Comparison of ENCODE assay signal across 1 cellular context in the genomic region with DNA sequence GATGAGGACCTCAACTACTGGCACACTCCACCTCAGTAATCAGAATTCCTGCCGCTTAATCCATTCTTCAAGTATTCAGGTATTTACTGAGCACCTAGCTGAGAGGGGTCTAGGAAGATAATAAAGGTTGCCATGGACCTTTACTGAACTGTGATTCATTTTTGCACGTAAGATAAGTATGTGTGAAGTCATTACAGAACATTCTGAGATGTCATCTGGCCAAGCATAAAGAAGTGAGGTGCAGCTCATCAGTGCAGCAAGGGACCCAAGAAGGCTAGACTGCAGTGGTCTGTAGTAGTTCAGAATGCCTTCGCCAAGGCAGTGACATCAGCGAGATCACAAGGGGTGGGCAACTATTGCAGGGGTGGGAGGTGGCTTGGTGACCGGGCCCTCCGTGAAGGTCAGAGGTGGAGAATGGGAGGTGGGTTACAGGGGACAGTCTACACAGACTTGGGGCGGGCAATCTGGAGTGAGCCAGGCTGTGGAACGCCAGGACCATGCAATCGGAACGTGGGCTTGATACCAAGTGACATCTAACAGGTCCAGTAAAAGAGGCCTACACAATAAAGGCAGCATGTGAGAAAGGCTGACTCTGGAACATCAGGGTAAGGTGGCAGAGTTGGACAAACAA.
TF ChIP-seq lines count a peak whose summit lies in the region.

No MANE protein-coding gene starts in this region.

TF ChIP-seq in H1, 55 proteins besides CTCF, POLR2A, EP300 and RAD21 (continued from another document):
- TF ChIP-seq RNF2 (IDR thresholded peaks at IDR 0.05; ENCODE audit: borderline replicate concordance, low read depth, low read length, missing control alignments, poor library complexity, severe bottlenecking) (no peak), CBX8 (IDR thresholded peaks at IDR 0.05; ENCODE audit: borderline replicate concordance, low read depth, low read length) (no peak), ATF3 (IDR thresholded peaks at IDR 0.05; ENCODE audit: insufficient read depth, low read depth, low read length) (no peak)
